In the genomic region with DNA sequence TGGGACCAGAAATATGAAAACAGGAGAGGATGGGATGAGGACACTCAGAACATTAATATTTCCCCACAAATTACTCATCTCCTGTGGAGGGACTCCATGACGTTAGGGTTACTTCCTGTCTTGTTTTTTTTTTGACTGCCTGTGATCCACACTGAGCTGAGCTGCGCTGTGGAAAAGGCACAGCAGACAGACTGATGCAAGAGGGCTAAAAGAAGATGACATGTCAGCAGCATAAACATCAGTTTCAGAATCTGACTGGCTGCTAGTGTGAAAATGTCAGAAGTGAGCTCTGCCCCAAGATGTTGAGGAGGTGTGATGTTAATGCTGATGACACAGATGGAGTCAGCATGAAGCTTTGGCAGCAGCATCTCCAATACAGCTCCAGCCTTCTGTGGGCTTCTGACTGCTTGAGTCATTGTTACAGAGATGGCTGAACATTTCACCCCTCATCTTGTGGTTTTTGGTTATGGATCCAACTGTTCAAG, we compare ENCODE assay signal across 11 cellular contexts.
DNase-seq lines count a peak whose midpoint lies in the region; ATAC-seq and TF ChIP-seq lines count a peak whose summit lies in the region.
"Had no signal": no experiment of that assay in that cellular context is flagged by ENCODE, and none has a peak within 500 bp of the region (broad histone marks: within the 10 kb centered on the region; RNA-seq: fewer than 3 reads in every experiment).

No MANE protein-coding gene starts in this region.

- TF ChIP-seq CTCF in brain microvascular endothelial cell (IDR thresholded peaks at IDR 0.05; ENCODE audit: low read depth, low read length, missing control alignments), result no peak

- in situ Hi-C loops in brain microvascular endothelial cell (cut with HindIII; ENCODE audit: low pct_ligation_motif_present, low sequenced_read_pairs), result no loop called here

- no peaks in the 10 kb centered on the region for H3K9me3 ChIP-seq in aorta (ENCODE audit: control insufficient read depth, low read length)

- intact Hi-C loops in aorta (cut with DNase I), result no loop called here

- DNase-seq in stimulated activated CD4-positive, alpha-beta T cell treated with anti-CD3 and anti-CD28 coated beads, Interleukin-1b, Interleukin-23, amount 100 ng/mL, for 48 hours, result peak; percentile 18
- DNase-seq in stimulated activated CD4-positive, alpha-beta T cell treated with anti-CD3 and anti-CD28 coated beads, Interleukin-12 subunit alpha, Interleukin-12 subunit beta, amount 100 ng/mL, for 4 hours, result no peak
- peak; percentile 99 for DNase-seq in brain microvascular endothelial cell
- peak; percentile 67 for DNase-seq in kidney tubule cell (ENCODE audit: low spot score)
- DNase-seq in aorta, result peak in 1 of 2 donors; percentile 48
- no peak for DNase-seq in NCI-H1105 treated with DMSO at 0.1 percent for 48 hours (lab: John Stamatoyannopoulos, UW)
- no peak for DNase-seq in HuH-7 (ENCODE audit: low spot score)
- no peak for DNase-seq in NCI-H187 treated with DMSO at 0.1 percent for 48 hours (lab: John Stamatoyannopoulos, UW)
- DNase-seq: COR-L47, naive B cell, T-helper 9 cell had no signal

- no peaks in the 10 kb centered on the region for H3K27me3 ChIP-seq in brain microvascular endothelial cell (replicated peaks)
- no peaks in the 10 kb centered on the region for H3K27me3 ChIP-seq in aorta (ENCODE audit: control insufficient read depth in 1 of 2, insufficient read depth in 2 of 2, low read length in 1 of 2)

- H3K4me3 ChIP-seq in brain microvascular endothelial cell (ENCODE audit: low read depth, low read length), result no peak overlapping the region
- no peak overlapping the region for H3K4me3 ChIP-seq in aorta (ENCODE audit: low read length in 2 of 2)

- WGBS in aorta, 2 donors, result 26 to 27% methylated on average over 2 of the region's 2 CpGs

- H3K4me1 ChIP-seq in aorta (ENCODE audit: control insufficient read depth in 1 of 2, insufficient read depth in 2 of 2, low read length in 2 of 2), result no peaks in the 10 kb centered on the region

- H3K36me3 ChIP-seq in brain microvascular endothelial cell (replicated peaks) (no peaks in the 10 kb centered on the region), aorta (ENCODE audit: control insufficient read depth in 1 of 2, insufficient read depth in 2 of 2, low read length in 1 of 2) (no peaks in the 10 kb centered on the region)

- ATAC-seq in aorta (ENCODE audit: low FRiP score), result peak; percentile 74

- H3K27ac ChIP-seq in brain microvascular endothelial cell, result peak overlapping the region; percentile 93
- no peak overlapping the region for H3K27ac ChIP-seq in aorta (ENCODE audit: low read depth in 1 of 2, low read length in 2 of 2)

Comparison
In these comparisons a context has a peak if more than half of its experiments do, and no peak if none do; other contexts are left out.
1. DNase-seq: peak in stimulated activated CD4-positive, alpha-beta T cell treated with anti-CD3 and anti-CD28 coated beads, Interleukin-1b, Interleukin-23, amount 100 ng/mL, for 48 hours (single experiment), brain microvascular endothelial cell (single experiment) and kidney tubule cell (single experiment); none in stimulated activated CD4-positive, alpha-beta T cell treated with anti-CD3 and anti-CD28 coated beads, Interleukin-12 subunit alpha, Interleukin-12 subunit beta, amount 100 ng/mL, for 4 hours (single experiment), NCI-H1105 treated with DMSO at 0.1 percent for 48 hours (single experiment), HuH-7 (single experiment) and NCI-H187 treated with DMSO at 0.1 percent for 48 hours (single experiment).